In the genomic region with DNA sequence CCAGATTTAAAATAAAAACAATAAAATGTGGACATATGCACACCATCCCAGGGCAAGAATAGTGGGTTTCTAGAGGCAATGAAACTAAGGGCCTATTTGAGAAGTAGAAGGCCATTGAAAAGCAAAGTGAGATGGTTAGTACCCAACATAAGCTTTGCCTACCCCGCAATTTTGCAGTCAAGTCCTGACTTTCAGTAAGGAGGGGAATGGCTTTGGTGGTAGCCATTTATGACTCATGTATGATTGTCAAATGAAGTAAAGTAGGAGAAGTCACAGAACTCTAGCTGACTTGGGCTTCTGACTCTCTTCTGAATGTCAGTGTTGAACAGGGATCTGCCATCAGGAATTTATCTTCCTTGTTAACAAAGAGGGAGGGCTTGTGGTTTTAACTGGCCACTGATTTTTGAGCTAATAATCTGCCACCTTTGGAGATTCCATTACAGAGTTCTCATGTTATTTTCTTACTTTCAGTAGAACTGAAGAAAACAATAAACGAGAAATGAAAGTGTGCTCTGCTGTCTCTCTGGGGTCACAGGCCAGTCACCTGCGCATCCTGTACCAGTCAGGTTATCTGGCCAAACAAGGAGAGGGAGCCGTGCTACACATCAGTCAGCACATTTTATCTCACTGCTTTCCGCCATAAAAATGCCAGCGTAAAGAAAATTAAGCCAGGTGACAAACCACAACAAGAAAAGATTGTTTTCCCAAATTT, we compare ENCODE assay signal across 16 cellular contexts. TPM values are rescaled to one million over a fixed set of nuclear protein-coding genes. Genes with fewer than 3 reads are reported as not detected.
DNase-seq lines count a peak whose midpoint lies in the region; ATAC-seq and TF ChIP-seq lines count a peak whose summit lies in the region.
"Had no signal": no experiment of that assay in that cellular context is flagged by ENCODE, and none has a peak within 500 bp of the region (broad histone marks: within the 10 kb centered on the region; RNA-seq: fewer than 3 reads in every experiment).

No MANE protein-coding gene starts in this region.

- peak overlapping the region; percentile 5; the same call in 1 of the 2 replicates for H3K9ac ChIP-seq in OCI-LY1 (ENCODE audit: low read length)
- no peak overlapping the region for H3K9ac ChIP-seq in SK-N-SH
- H3K9ac ChIP-seq: BLaER1 had no signal

- no peak for TF ChIP-seq RAD21 in SK-N-SH (IDR thresholded peaks at IDR 0.05; ENCODE audit: low read length)

- TF ChIP-seq CTCF in OCI-LY1 (IDR thresholded peaks at IDR 0.05; ENCODE audit: low read length) = no peak
- TF ChIP-seq CTCF in SK-N-SH (IDR thresholded peaks at IDR 0.05) = no peak

- no peak overlapping the region for H3K27ac Mint-ChIP-seq in activated T-cell treated with anti-CD3 and anti-CD28 coated beads, Interleukin-2, amount 50 U/mL, for 72 hours
- H3K27ac Mint-ChIP-seq: activated CD4-positive, alpha-beta T cell treated with anti-CD3 and anti-CD28 coated beads, Interleukin-2, amount 10 ng/mL, durations not matched to agents 24 days and 14 days had no signal

- POLR2A ChIA-PET in SK-N-SH (lab: Yijun Ruan, JAX) = no interaction called here

- H3K9me3 ChIP-seq in OCI-LY1 (ENCODE audit: low read length) (0 out of 2 replicates have a peak, but pooled peaks cover 4% of the 10 kb centered on the region), SK-N-SH (no peaks in the 10 kb centered on the region)
- H3K9me3 ChIP-seq: BLaER1, thyroid gland had no signal

- H3K36me3 ChIP-seq in OCI-LY1 (ENCODE audit: insufficient read depth, low read length) (no peaks in the 10 kb centered on the region), SK-N-SH (replicated peaks in 1 of 2; ENCODE audit: control insufficient read depth in 1 of 2, insufficient read depth in 2 of 2, low read length in 1 of 2) (no peaks in the 10 kb centered on the region)
- H3K36me3 ChIP-seq: BLaER1, thyroid gland had no signal

- no peak for TF ChIP-seq EP300 in SK-N-SH (IDR thresholded peaks at IDR 0.05; ENCODE audit: borderline replicate concordance in 1 of 2, low read depth in 1 of 2, low read length in 1 of 2)

- H3K4me2 ChIP-seq in OCI-LY1 (ENCODE audit: low read length) = 0 out of 2 replicates have a peak overlapping the region, but pooled peaks have one; percentile 7
- H3K4me2 ChIP-seq in SK-N-SH = no peak overlapping the region
- H3K4me2 ChIP-seq: BLaER1 had no signal

- DNase-seq in SK-N-SH (no peak), NCI-H774 (lab: John Stamatoyannopoulos, UW) (no peak)
- DNase-seq in activated naive CD4-positive, alpha-beta T cell (lab: John Stamatoyannopoulos, UW) = no peak
- DNase-seq in activated T-cell treated with anti-CD3 and anti-CD28 coated beads, Interleukin-2, amount 50 U/mL, for 72 hours = no peak
- DNase-seq: activated CD4-positive, alpha-beta T cell treated with anti-CD3 and anti-CD28 coated beads, Interleukin-2, amount 10 ng/mL, durations not matched to agents 24 days and 14 days; activated gamma-delta T cell; NCI-H1048; NCI-H526 treated with DMSO at 0.1 percent for 48 hours; right cardiac atrium; thyroid gland had no signal

- H3F3A ChIP-seq in OCI-LY1 (ENCODE audit: insufficient read depth, low read length) = no peaks in the 10 kb centered on the region
- H3F3A ChIP-seq in SK-N-SH (replicated peaks; ENCODE audit: insufficient read depth) = no peaks in the 10 kb centered on the region

- no peaks in the 10 kb centered on the region for H4K20me1 ChIP-seq in OCI-LY1 (ENCODE audit: insufficient read depth, low read length)
- no peaks in the 10 kb centered on the region for H4K20me1 ChIP-seq in SK-N-SH (ENCODE audit: insufficient read depth)
- H4K20me1 ChIP-seq: BLaER1 had no signal

- ATAC-seq in GM18870 (IDR thresholded peaks at IDR 0.05; ENCODE audit: unreplicated experiment) (peak; percentile 78), GM21528 (IDR thresholded peaks at IDR 0.05; ENCODE audit: low FRiP score, unreplicated experiment) (peak; percentile 94), HG03060 (IDR thresholded peaks at IDR 0.05; ENCODE audit: low read depth, unreplicated experiment) (peak; percentile 83)
- ATAC-seq in activated T-cell treated with anti-CD3 and anti-CD28 coated beads, Interleukin-2, amount 50 U/mL, for 72 hours (replicated peaks in 1 of 2) = no peak
- ATAC-seq: right cardiac atrium had no signal

- H3K9me3 Mint-ChIP-seq in activated T-cell treated with anti-CD3 and anti-CD28 coated beads, Interleukin-2, amount 50 U/mL, for 72 hours = no peaks in the 10 kb centered on the region
- H3K9me3 Mint-ChIP-seq: activated CD4-positive, alpha-beta T cell treated with anti-CD3 and anti-CD28 coated beads, Interleukin-2, amount 10 ng/mL, durations not matched to agents 24 days and 14 days; central memory CD8-positive, alpha-beta T cell had no signal

- WGBS in SK-N-SH (ENCODE audit: low lambda C conversion rate) = 54% methylated on average over 6 of the region's 6 CpGs

- no peaks in the 10 kb centered on the region for H3K9me2 ChIP-seq in OCI-LY1 (ENCODE audit: low read depth, low read length)
- no peaks in the 10 kb centered on the region for H3K9me2 ChIP-seq in SK-N-SH

- H3K4me1 Mint-ChIP-seq in activated T-cell treated with anti-CD3 and anti-CD28 coated beads, Interleukin-2, amount 50 U/mL, for 72 hours (ENCODE audit: low read depth) = no peaks in the 10 kb centered on the region
- H3K4me1 Mint-ChIP-seq: activated CD4-positive, alpha-beta T cell treated with anti-CD3 and anti-CD28 coated beads, Interleukin-2, amount 10 ng/mL, durations not matched to agents 24 days and 14 days; central memory CD8-positive, alpha-beta T cell had no signal

- H3K4me3 ChIP-seq in OCI-LY1 (ENCODE audit: low read depth, low read length, poor library complexity, severe bottlenecking) (no peak overlapping the region), SK-N-SH (ENCODE audit: low read depth in 2 of 2, low read length in 1 of 2) (no peak overlapping the region)
- H3K4me3 ChIP-seq: BLaER1, thyroid gland had no signal

- H2AFZ ChIP-seq in OCI-LY1 (ENCODE audit: low read length) = no peak overlapping the region
- no peak overlapping the region for H2AFZ ChIP-seq in SK-N-SH (ENCODE audit: low read depth)

- H3K4me1 ChIP-seq in OCI-LY1 (ENCODE audit: insufficient read depth, low read length, severe bottlenecking) = peaks cover 40% of the 10 kb centered on the region
- peaks cover 0 to 5% of the 10 kb centered on the region in 2 experiments; a peak in 1 of 4 replicates for H3K4me1 ChIP-seq in SK-N-SH (ENCODE audit: control insufficient read depth in 1 of 2, insufficient read depth in 2 of 2, low read depth in 1 of 2, low read length in 1 of 2)
- H3K4me1 ChIP-seq: BLaER1, thyroid gland had no signal

- H3K36me3 Mint-ChIP-seq in activated T-cell treated with anti-CD3 and anti-CD28 coated beads, Interleukin-2, amount 50 U/mL, for 72 hours (ENCODE audit: insufficient read depth in 2 of 2) = no peaks in the 10 kb centered on the region

- no peaks in the 10 kb centered on the region for H3K79me2 ChIP-seq in OCI-LY1 (ENCODE audit: insufficient read depth, low read length)
- H3K79me2 ChIP-seq in SK-N-SH (ENCODE audit: insufficient read depth) = no peaks in the 10 kb centered on the region

- CTCF ChIA-PET in SK-N-SH (lab: Yijun Ruan, JAX) = interaction anchor here (1.0 to 2.6 kb wide), 3 partner anchors 13 to 102 kb away, joined by 3 to 8 read pairs (median 3); no protein-coding TSS in a partner anchor

- no peaks in the 10 kb centered on the region for H3K27me3 Mint-ChIP-seq in activated T-cell treated with anti-CD3 and anti-CD28 coated beads, Interleukin-2, amount 50 U/mL, for 72 hours (ENCODE audit: low read depth)
- H3K27me3 Mint-ChIP-seq: activated CD4-positive, alpha-beta T cell treated with anti-CD3 and anti-CD28 coated beads, Interleukin-2, amount 10 ng/mL, durations not matched to agents 24 days and 14 days; central memory CD8-positive, alpha-beta T cell had no signal

- H3K27ac ChIP-seq in OCI-LY1 (ENCODE audit: low read depth, low read length, poor library complexity, severe bottlenecking) (peak overlapping the region; percentile 85), SK-N-SH (ENCODE audit: low read depth in 2 of 2, low read length in 1 of 2) (no peak overlapping the region)
- H3K27ac ChIP-seq: BLaER1, thyroid gland had no signal

- H3K4me3 Mint-ChIP-seq in activated T-cell treated with anti-CD3 and anti-CD28 coated beads, Interleukin-2, amount 50 U/mL, for 72 hours = no peak overlapping the region
- H3K4me3 Mint-ChIP-seq: activated CD4-positive, alpha-beta T cell treated with anti-CD3 and anti-CD28 coated beads, Interleukin-2, amount 10 ng/mL, durations not matched to agents 24 days and 14 days; central memory CD8-positive, alpha-beta T cell had no signal

- no peaks in the 10 kb centered on the region for H3K27me3 ChIP-seq in OCI-LY1 (ENCODE audit: insufficient read depth, low read length)
- H3K27me3 ChIP-seq in SK-N-SH (ENCODE audit: insufficient read depth) = no peaks in the 10 kb centered on the region
- H3K27me3 ChIP-seq: BLaER1, thyroid gland had no signal

TF ChIP-seq in SK-N-SH, 30 proteins besides CTCF, POLR2A, EP300 and RAD21:
- TF ChIP-seq NRF1 (IDR thresholded peaks at IDR 0.05; ENCODE audit: low read depth, low read length) (no peak), ELF1 (IDR thresholded peaks at IDR 0.05) (no peak), TAF1 (IDR thresholded peaks at IDR 0.05; ENCODE audit: borderline replicate concordance, low read depth, low read length) (no peak), MEF2A (IDR thresholded peaks at IDR 0.05; ENCODE audit: borderline replicate concordance, low read depth) (no peak), GATA2 (CRISPR knock-in tag; IDR thresholded peaks at IDR 0.05) (no peak), NFIC (IDR thresholded peaks at IDR 0.05; ENCODE audit: borderline replicate concordance) (no peak), FOXJ3 (CRISPR knock-in tag; IDR thresholded peaks at IDR 0.05) (no peak), EZH2phosphoT487 (IDR thresholded peaks at IDR 0.05; ENCODE audit: borderline replicate concordance, low read depth) (no peak), RCOR1 (IDR thresholded peaks at IDR 0.05; ENCODE audit: low read length) (no peak), GABPA (IDR thresholded peaks at IDR 0.05; ENCODE audit: low read depth) (no peak), RFX5 (IDR thresholded peaks at IDR 0.05; ENCODE audit: low read length) (no peak)
- TF ChIP-seq, protein P1, sequence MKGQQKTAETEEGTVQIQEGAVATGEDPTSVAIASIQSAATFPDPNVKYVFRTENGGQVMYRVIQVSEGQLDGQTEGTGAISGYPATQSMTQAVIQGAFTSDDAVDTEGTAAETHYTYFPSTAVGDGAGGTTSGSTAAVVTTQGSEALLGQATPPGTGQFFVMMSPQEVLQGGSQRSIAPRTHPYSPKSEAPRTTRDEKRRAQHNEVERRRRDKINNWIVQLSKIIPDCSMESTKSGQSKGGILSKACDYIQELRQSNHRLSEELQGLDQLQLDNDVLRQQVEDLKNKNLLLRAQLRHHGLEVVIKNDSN (IDR thresholded peaks at IDR 0.05; ENCODE audit: borderline replicate concordance, low read depth) = no peak

RNA-seq across cellular contexts. Expression of a gene that starts 14.3 kb away (rescaled TPM):
- 0.08 TPM in 1 of 2 replicates, not detected in the other for polyA plus RNA-seq in SK-N-SH (2012; rRNA removed)
- 0.08 and 0.09 TPM in 2 replicates for polyA plus RNA-seq in SK-N-SH (2012; cell fraction: cytosol; rRNA removed)
- polyA plus RNA-seq in SK-N-SH (2012; cell fraction: nucleus; rRNA removed) = 0.04 and 0.06 TPM in 2 replicates
- total RNA-seq in activated T-cell treated with anti-CD3 and anti-CD28 coated beads, Interleukin-2, amount 50 U/mL, for 72 hours = not detected
- total RNA-seq: activated CD4-positive, alpha-beta T cell treated with anti-CD3 and anti-CD28 coated beads, Interleukin-2, amount 10 ng/mL, durations not matched to agents 24 days and 14 days had no signal

Comparison
In these comparisons a context has a peak if more than half of its experiments do, and no peak if none do; other contexts are left out.
1. ATAC-seq: peak in GM18870 (single experiment), GM21528 (single experiment) and HG03060 (single experiment); none in activated T-cell treated with anti-CD3 and anti-CD28 coated beads, Interleukin-2, amount 50 U/mL, for 72 hours (0 of 2).